8 cellular contexts compared by ENCODE assay signal in genomic region chr19:489418-490196, GRCh38. TPM values are rescaled to one million over a fixed set of nuclear protein-coding genes. Genes with fewer than 3 reads are reported as not detected.
A peak's percentile ranks its signal among the peaks of the same experiment; 100 is the strongest.
DNase-seq lines count a peak whose midpoint lies in the region; ATAC-seq and TF ChIP-seq lines count a peak whose summit lies in the region.

No MANE protein-coding gene starts in this region.

- peaks cover 7% of the 10 kb centered on the region for H3K27me3 Mint-ChIP-seq in neural crest cell (ENCODE audit: low read depth)

- no peak for DNase-seq in AG04450 (ENCODE audit: low read depth, low spot score)
- DNase-seq in fibroblast of gingiva (ENCODE audit: low read depth) = peak; percentile 51
- no peak for DNase-seq in neural crest cell (ENCODE audit: low read depth, low spot score)
- no peak for DNase-seq in GM19240 (ENCODE audit: insufficient read length, low spot score)
- DNase-seq in NCI-H1436 treated with DMSO at 0.1 percent for 48 hours (lab: John Stamatoyannopoulos, UW) = no peak

- peak; percentile 5 for ATAC-seq in GM19025 (IDR thresholded peaks at IDR 0.05; ENCODE audit: low read depth, unreplicated experiment)
- ATAC-seq in SK-N-SH treated with all-trans-retinoic acid at 6 μM for 48 hours = peak; percentile 62
- ATAC-seq in HG02588 (IDR thresholded peaks at IDR 0.05; ENCODE audit: unreplicated experiment) = no peak

- H3K27ac ChIP-seq in AG04450 (ENCODE audit: low read depth, low read length) = peak overlapping the region; percentile 11

- H3K27ac Mint-ChIP-seq in neural crest cell (ENCODE audit: unreplicated experiment) = no peak overlapping the region

- H3K4me3 ChIP-seq in AG04450 (ENCODE audit: low read depth, low read length) = peak overlapping the region; percentile 74

- POLR2A ChIA-PET in AG04450 (lab: Yijun Ruan, JAX) = interaction anchor here (0.6 to 1.0 kb wide), 4 partner anchors 17 to 1258 kb away, joined by 3 to 6 read pairs (median 4); no protein-coding TSS in a partner anchor

- H3K4me3 Mint-ChIP-seq in neural crest cell = peak overlapping the region; percentile 82

- H3K36me3 Mint-ChIP-seq in neural crest cell (ENCODE audit: low read depth) = peaks cover 5% of the 10 kb centered on the region

- TF ChIP-seq CTCF in AG04450 (IDR thresholded peaks at IDR 0.05; ENCODE audit: low read depth, low read length) (no peak), neural crest cell (conservative IDR thresholded peaks at IDR 0.05) (no peak)

- H3K27me3 ChIP-seq in AG04450 (ENCODE audit: control insufficient read depth, insufficient read depth, low read length) = no peaks in the 10 kb centered on the region

- H3K9me3 Mint-ChIP-seq in neural crest cell = no peaks in the 10 kb centered on the region

- H3K9me3 ChIP-seq in AG04450 (ENCODE audit: control insufficient read depth, insufficient read depth, low read length) = peaks cover 23% of the 10 kb centered on the region; the same call in 1 of the 2 replicates

- peaks cover 37% of the 10 kb centered on the region for H3K4me1 Mint-ChIP-seq in neural crest cell

- CTCF ChIA-PET in AG04450 (lab: Charles Lee) = interaction anchor here (0.6 to 1.6 kb wide), 2 partner anchors 17 kb away, joined by 4 to 5 read pairs; no protein-coding TSS in a partner anchor

TF ChIP-seq in SK-N-SH treated with all-trans-retinoic acid at 6 μM for 48 hours, 23 proteins besides CTCF, POLR2A, EP300 and RAD21:
- TF ChIP-seq ZFP30 (CRISPR knock-in tag; IDR thresholded peaks at IDR 0.05) (no peak), PATZ1 (CRISPR knock-in tag; IDR thresholded peaks at IDR 0.05; ENCODE audit: borderline replicate concordance) (no peak), CSDC2 (CRISPR knock-in tag; IDR thresholded peaks at IDR 0.05) (no peak), ZFP3 (CRISPR knock-in tag; IDR thresholded peaks at IDR 0.05) (no peak), SNAI2 (CRISPR knock-in tag; IDR thresholded peaks at IDR 0.05) (no peak), RARB (CRISPR knock-in tag; IDR thresholded peaks at IDR 0.05) (no peak), POU6F1 (CRISPR knock-in tag; IDR thresholded peaks at IDR 0.05; ENCODE audit: borderline replicate concordance, low read depth) (no peak), ZNF70 (CRISPR knock-in tag; IDR thresholded peaks at IDR 0.05) (no peak), CREB5 (CRISPR knock-in tag; IDR thresholded peaks at IDR 0.05; ENCODE audit: low read depth) (no peak), ISL1 (CRISPR knock-in tag; IDR thresholded peaks at IDR 0.05) (no peak), TCF4 (CRISPR knock-in tag; IDR thresholded peaks at IDR 0.05; ENCODE audit: borderline replicate concordance) (no peak), GLIS3 (CRISPR knock-in tag; IDR thresholded peaks at IDR 0.05) (no peak), CSRNP3 (CRISPR knock-in tag; IDR thresholded peaks at IDR 0.05) (no peak), ZC3H10 (CRISPR knock-in tag; IDR thresholded peaks at IDR 0.05) (no peak), PPARA (CRISPR knock-in tag; IDR thresholded peaks at IDR 0.05; ENCODE audit: borderline replicate concordance) (no peak), BACH2 (CRISPR knock-in tag; IDR thresholded peaks at IDR 0.05; ENCODE audit: borderline replicate concordance) (no peak), ESRRG (CRISPR knock-in tag; IDR thresholded peaks at IDR 0.05) (no peak), ZNF8 (CRISPR knock-in tag; IDR thresholded peaks at IDR 0.05) (no peak), TOX (CRISPR knock-in tag; IDR thresholded peaks at IDR 0.05; ENCODE audit: borderline replicate concordance) (no peak)

RNA-seq across cellular contexts. Expression of gene MADCAM1, which starts 6.7 kb away (rescaled TPM):
- not detected in 2 replicates for polyA plus RNA-seq in AG04450 (2011; rRNA removed)
- 0.14 TPM in 1 of 2 replicates, not detected in the other for polyA minus RNA-seq in AG04450 (2011; rRNA and poly(A)+ RNA removed)
- total RNA-seq in neural crest cell = 0.75 and 1.1 TPM in 2 replicates

RNA-seq across cellular contexts. Expression of gene TPGS1, which starts 17.7 kb away (rescaled TPM):
- 2.6 and 4.1 TPM in 2 replicates for polyA plus RNA-seq in AG04450 (2011; rRNA removed)
- polyA minus RNA-seq in AG04450 (2011; rRNA and poly(A)+ RNA removed) = 1.2 and 1.3 TPM in 2 replicates
- total RNA-seq in neural crest cell = 22.3 TPM in 2 replicates

RNA-seq across cellular contexts. Expression of gene SHC2, which starts 28.8 kb away (rescaled TPM):
- 1.3 and 2.2 TPM in 2 replicates for polyA plus RNA-seq in AG04450 (2011; rRNA removed)
- polyA minus RNA-seq in AG04450 (2011; rRNA and poly(A)+ RNA removed) = 0.65 and 1.7 TPM in 2 replicates
- 39.0 and 45.2 TPM in 2 replicates for total RNA-seq in neural crest cell

RNA-seq across cellular contexts. Expression of gene CDC34, which starts 42.0 kb away (rescaled TPM):
- polyA plus RNA-seq in AG04450 (2011; rRNA removed) = 34.0 and 54.0 TPM in 2 replicates
- 24.5 and 30.8 TPM in 2 replicates for polyA minus RNA-seq in AG04450 (2011; rRNA and poly(A)+ RNA removed)
- total RNA-seq in neural crest cell = 106 and 111 TPM in 2 replicates

RNA-seq across cellular contexts. Expression of gene GZMM, which starts 54.2 kb away (rescaled TPM):
- not detected in 2 replicates for polyA plus RNA-seq in AG04450 (2011; rRNA removed)
- not detected in 2 replicates for polyA minus RNA-seq in AG04450 (2011; rRNA and poly(A)+ RNA removed)
- total RNA-seq in neural crest cell = not detected in 2 replicates
